Comparison of ENCODE assay signal across 20 cellular contexts in genomic region chr5:172541119-172541763, GRCh38.
DNase-seq lines count a peak whose midpoint lies in the region; ATAC-seq and TF ChIP-seq lines count a peak whose summit lies in the region.
"Had no signal": no experiment of that assay in that cellular context is flagged by ENCODE, and none has a peak within 500 bp of the region (broad histone marks: within the 10 kb centered on the region; RNA-seq: fewer than 3 reads in every experiment).

No MANE protein-coding gene starts in this region.

- no peaks in the 10 kb centered on the region for H3K36me3 ChIP-seq in BLaER1 treated with 17β-estradiol and CSF1 and Interleukin-3, amounts not matched to agents 10 nM and 100 nM
- H3K36me3 ChIP-seq: suprapubic skin had no signal

- no peak for DNase-seq in left ventricle myocardium superior
- DNase-seq in nephron progenitor cell = no peak
- DNase-seq in A172 (ENCODE audit: low spot score) = no peak
- DNase-seq in COLO829 (ENCODE audit: low spot score) = no peak
- DNase-seq: activated CD4-positive, alpha-beta memory T cell treated with anti-CD3 and anti-CD28 coated beads for 36 hours; caudate nucleus; DMS 273 treated with DMSO at 0.1 percent for 48 hours; effector CD8-positive, alpha-beta T cell; NCI-H187 treated with DMSO at 0.1 percent for 48 hours; NCI-H526; PC-3; stimulated activated CD4-positive, alpha-beta T cell treated with anti-CD3 and anti-CD28 coated beads, Interleukin-4, amount 100 ng/mL, for 24 hours had no signal

- H3K4me1 Mint-ChIP-seq in nephron progenitor cell = peaks cover 19% of the 10 kb centered on the region
- H3K4me1 Mint-ChIP-seq: IgD-negative memory B cell had no signal

- no peak overlapping the region for H3K4me3 ChIP-seq in BLaER1 treated with 17β-estradiol and CSF1 and Interleukin-3, amounts not matched to agents 10 nM and 100 nM
- H3K4me3 ChIP-seq: mucosa of descending colon, suprapubic skin had no signal

- peaks cover 21% of the 10 kb centered on the region for H3K27me3 Mint-ChIP-seq in nephron progenitor cell (ENCODE audit: low read depth, poor library complexity)

- peak overlapping the region; percentile 27 for H3K27ac Mint-ChIP-seq in nephron progenitor cell
- H3K27ac Mint-ChIP-seq: activated CD4-positive, alpha-beta memory T cell treated with anti-CD3 and anti-CD28 coated beads for 36 hours; activated T-helper 1 cell treated with anti-CD3 and anti-CD28 coated beads, Interleukin-12 subunit alpha, Interleukin-12 subunit beta, Interleukin-2, Interleukin-4 antibody, amounts not matched to agents 30 ng/mL and 10 ng/mL and 1 ng/mL, durations not matched to agents 14 hours and 24 hours and 36 hours; IgD-negative memory B cell had no signal

- H3K36me3 Mint-ChIP-seq in nephron progenitor cell (ENCODE audit: low read depth) = no peaks in the 10 kb centered on the region
- H3K36me3 Mint-ChIP-seq: activated CD4-positive, alpha-beta memory T cell treated with anti-CD3 and anti-CD28 coated beads for 36 hours had no signal

- H3K9me3 Mint-ChIP-seq in nephron progenitor cell = peaks cover 5% of the 10 kb centered on the region
- H3K9me3 Mint-ChIP-seq: activated CD4-positive, alpha-beta memory T cell treated with anti-CD3 and anti-CD28 coated beads for 36 hours; activated T-helper 1 cell treated with anti-CD3 and anti-CD28 coated beads, Interleukin-12 subunit alpha, Interleukin-12 subunit beta, Interleukin-2, Interleukin-4 antibody, amounts not matched to agents 30 ng/mL and 10 ng/mL and 1 ng/mL, durations not matched to agents 14 hours and 24 hours and 36 hours had no signal

- ATAC-seq in SK-N-SH treated with all-trans-retinoic acid at 6 μM for 48 hours (peak; percentile 55; the same call in 2 of the 3 replicates), left ventricle myocardium superior (peak; percentile 49), HG03039 (IDR thresholded peaks at IDR 0.05; ENCODE audit: unreplicated experiment) (no peak), HG03520 (IDR thresholded peaks at IDR 0.05; ENCODE audit: unreplicated experiment) (no peak)
- ATAC-seq: mucosa of descending colon, PC-3 had no signal

- H4K20me1 ChIP-seq in BLaER1 treated with 17β-estradiol and CSF1 and Interleukin-3, amounts not matched to agents 10 nM and 100 nM = no peaks in the 10 kb centered on the region

- H3K27ac ChIP-seq in BLaER1 treated with 17β-estradiol and CSF1 and Interleukin-3, amounts not matched to agents 10 nM and 100 nM = no peak overlapping the region
- H3K27ac ChIP-seq: suprapubic skin had no signal

- no peak for TF ChIP-seq CTCF in nephron progenitor cell (IDR thresholded peaks at IDR 0.05)

- no peak overlapping the region for H3K9ac ChIP-seq in BLaER1 treated with 17β-estradiol and CSF1 and Interleukin-3, amounts not matched to agents 10 nM and 100 nM

- H3K4me2 ChIP-seq in BLaER1 treated with 17β-estradiol and CSF1 and Interleukin-3, amounts not matched to agents 10 nM and 100 nM = peak overlapping the region in 7 of 11 experiments; percentile 5 to 46 (median 10); a peak in 5 of 22 replicates

- intact Hi-C loops in left ventricle myocardium superior (cut with micrococcal nuclease) = no loop called here

- H3K27me3 ChIP-seq in BLaER1 treated with 17β-estradiol and CSF1 and Interleukin-3, amounts not matched to agents 10 nM and 100 nM = no peaks in the 10 kb centered on the region

- peaks cover 4 to 21% (median 14%) of the 10 kb centered on the region in 10 experiments; a peak in 17 of 20 replicates for H3K4me1 ChIP-seq in BLaER1 treated with 17β-estradiol and CSF1 and Interleukin-3, amounts not matched to agents 10 nM and 100 nM
- H3K4me1 ChIP-seq: suprapubic skin had no signal

- H3K9me3 ChIP-seq in BLaER1 treated with 17β-estradiol and CSF1 and Interleukin-3, amounts not matched to agents 10 nM and 100 nM (replicated peaks in 1 of 11) = peaks cover 0 to 3% (median 0%) of the 10 kb centered on the region in 11 experiments; a peak in 1 of 22 replicates
- H3K9me3 ChIP-seq: mucosa of descending colon, suprapubic skin had no signal

- no peak overlapping the region for H3K4me3 Mint-ChIP-seq in nephron progenitor cell
- H3K4me3 Mint-ChIP-seq: activated CD4-positive, alpha-beta memory T cell treated with anti-CD3 and anti-CD28 coated beads for 36 hours; activated T-helper 1 cell treated with anti-CD3 and anti-CD28 coated beads, Interleukin-12 subunit alpha, Interleukin-12 subunit beta, Interleukin-2, Interleukin-4 antibody, amounts not matched to agents 30 ng/mL and 10 ng/mL and 1 ng/mL, durations not matched to agents 14 hours and 24 hours and 36 hours; IgD-negative memory B cell had no signal

TF ChIP-seq in SK-N-SH treated with all-trans-retinoic acid at 6 μM for 48 hours, 23 proteins besides CTCF, POLR2A, EP300 and RAD21:
- TF ChIP-seq TCF4 (CRISPR knock-in tag; IDR thresholded peaks at IDR 0.05; ENCODE audit: borderline replicate concordance) (peak; percentile 94), ZNF8 (CRISPR knock-in tag; IDR thresholded peaks at IDR 0.05) (peak; percentile 25; the same call in 1 of the 2 replicates), ISL1 (CRISPR knock-in tag; IDR thresholded peaks at IDR 0.05) (peak; percentile 24; the same call in 1 of the 2 replicates), OSR1 (CRISPR knock-in tag; IDR thresholded peaks at IDR 0.05) (no peak), SNAI2 (CRISPR knock-in tag; IDR thresholded peaks at IDR 0.05) (no peak), POU6F1 (CRISPR knock-in tag; IDR thresholded peaks at IDR 0.05; ENCODE audit: borderline replicate concordance, low read depth) (no peak)
- TF ChIP-seq, protein P1, sequence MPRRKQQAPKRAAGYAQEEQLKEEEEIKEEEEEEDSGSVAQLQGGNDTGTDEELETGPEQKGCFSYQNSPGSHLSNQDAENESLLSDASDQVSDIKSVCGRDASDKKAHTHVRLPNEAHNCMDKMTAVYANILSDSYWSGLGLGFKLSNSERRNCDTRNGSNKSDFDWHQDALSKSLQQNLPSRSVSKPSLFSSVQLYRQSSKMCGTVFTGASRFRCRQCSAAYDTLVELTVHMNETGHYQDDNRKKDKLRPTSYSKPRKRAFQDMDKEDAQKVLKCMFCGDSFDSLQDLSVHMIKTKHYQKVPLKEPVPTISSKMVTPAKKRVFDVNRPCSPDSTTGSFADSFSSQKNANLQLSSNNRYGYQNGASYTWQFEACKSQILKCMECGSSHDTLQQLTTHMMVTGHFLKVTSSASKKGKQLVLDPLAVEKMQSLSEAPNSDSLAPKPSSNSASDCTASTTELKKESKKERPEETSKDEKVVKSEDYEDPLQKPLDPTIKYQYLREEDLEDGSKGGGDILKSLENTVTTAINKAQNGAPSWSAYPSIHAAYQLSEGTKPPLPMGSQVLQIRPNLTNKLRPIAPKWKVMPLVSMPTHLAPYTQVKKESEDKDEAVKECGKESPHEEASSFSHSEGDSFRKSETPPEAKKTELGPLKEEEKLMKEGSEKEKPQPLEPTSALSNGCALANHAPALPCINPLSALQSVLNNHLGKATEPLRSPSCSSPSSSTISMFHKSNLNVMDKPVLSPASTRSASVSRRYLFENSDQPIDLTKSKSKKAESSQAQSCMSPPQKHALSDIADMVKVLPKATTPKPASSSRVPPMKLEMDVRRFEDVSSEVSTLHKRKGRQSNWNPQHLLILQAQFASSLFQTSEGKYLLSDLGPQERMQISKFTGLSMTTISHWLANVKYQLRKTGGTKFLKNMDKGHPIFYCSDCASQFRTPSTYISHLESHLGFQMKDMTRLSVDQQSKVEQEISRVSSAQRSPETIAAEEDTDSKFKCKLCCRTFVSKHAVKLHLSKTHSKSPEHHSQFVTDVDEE (CRISPR knock-in tag; IDR thresholded peaks at IDR 0.05) = peak; percentile 84

Comparison
In these comparisons a context has a peak if more than half of its experiments do, and no peak if none do; other contexts are left out.
1. ATAC-seq: peak in SK-N-SH treated with all-trans-retinoic acid at 6 μM for 48 hours (single experiment) and left ventricle myocardium superior (single experiment); none in HG03039 (single experiment) and HG03520 (single experiment).